Comparison of ENCODE assay signal across 1 cellular context in genomic region chr20:31573555-31574295, GRCh38.
A peak's percentile ranks its signal among the peaks of the same experiment; 100 is the strongest.
TF ChIP-seq lines count a peak whose summit lies in the region.

No MANE protein-coding gene starts in this region.

TF ChIP-seq in A549, 52 proteins besides CTCF, POLR2A, EP300 and RAD21 (continued from another document):
- TF ChIP-seq REST (IDR thresholded peaks at IDR 0.05) (0 out of 2 replicates have a peak, but pooled peaks have one; percentile 4), HOXB5 (CRISPR knock-in tag; IDR thresholded peaks at IDR 0.05) (no peak; the same call in 1 of the 2 replicates), CHD4 (IDR thresholded peaks at IDR 0.05; ENCODE audit: borderline replicate concordance) (no peak), MAZ (IDR thresholded peaks at IDR 0.05; ENCODE audit: borderline replicate concordance, low read depth, low read length) (no peak), FOXS1 (CRISPR knock-in tag; IDR thresholded peaks at IDR 0.05) (no peak), PHF8 (IDR thresholded peaks at IDR 0.05; ENCODE audit: borderline replicate concordance, low read depth) (no peak), RFX5 (IDR thresholded peaks at IDR 0.05) (no peak), SREBF2 (IDR thresholded peaks at IDR 0.05) (no peak), RARB (CRISPR knock-in tag; IDR thresholded peaks at IDR 0.05) (peak; percentile 80; the same call in 1 of the 2 replicates), HDAC2 (IDR thresholded peaks at IDR 0.05) (peak; percentile 63; the same call in 1 of the 2 replicates), TFCP2L1 (CRISPR knock-in tag; IDR thresholded peaks at IDR 0.05) (no peak), GATA3 (IDR thresholded peaks at IDR 0.05; ENCODE audit: borderline replicate concordance) (no peak), FOSL2 (IDR thresholded peaks at IDR 0.05) (no peak), FOSL2 (CRISPR knock-in tag; IDR thresholded peaks at IDR 0.05) (no peak), BCL3 (IDR thresholded peaks at IDR 0.05) (no peak), POLR2AphosphoS2 (conservative IDR thresholded peaks at IDR 0.05; ENCODE audit: low read length) (no peak), NR3C1 (IDR thresholded peaks at IDR 0.05) (no peak), MYC (IDR thresholded peaks at IDR 0.05; ENCODE audit: borderline replicate concordance, low read length) (no peak), KDM5A (IDR thresholded peaks at IDR 0.05) (no peak), HES2 (IDR thresholded peaks at IDR 0.05) (no peak), TP53 (CRISPR knock-in tag; IDR thresholded peaks at IDR 0.05) (no peak), ESRRA (IDR thresholded peaks at IDR 0.05; ENCODE audit: borderline replicate concordance, low read length) (no peak), JUNB (IDR thresholded peaks at IDR 0.05) (no peak), PBX3 (IDR thresholded peaks at IDR 0.05) (no peak), KDM1A (IDR thresholded peaks at IDR 0.05; ENCODE audit: low read depth) (peak; percentile 49; the same call in 1 of the 2 replicates), FOSB (CRISPR knock-in tag; IDR thresholded peaks at IDR 0.05) (0 out of 2 replicates have a peak, but pooled peaks have one; percentile 74), CEBPB (IDR thresholded peaks at IDR 0.05) (no peak), NPAS2 (CRISPR knock-in tag; IDR thresholded peaks at IDR 0.05; ENCODE audit: borderline replicate concordance) (no peak), HMGXB4 (CRISPR knock-in tag; IDR thresholded peaks at IDR 0.05; ENCODE audit: borderline replicate concordance) (0 out of 2 replicates have a peak, but pooled peaks have one; percentile 7), E2F6 (IDR thresholded peaks at IDR 0.05; ENCODE audit: borderline replicate concordance, low read depth) (no peak), RNF2 (IDR thresholded peaks at IDR 0.05; ENCODE audit: borderline replicate concordance, low read depth) (no peak), MAX (IDR thresholded peaks at IDR 0.05) (peak; percentile 25; the same call in 1 of the 2 replicates), EHMT2 (IDR thresholded peaks at IDR 0.05; ENCODE audit: low read depth) (no peak), ZSCAN20 (CRISPR knock-in tag; IDR thresholded peaks at IDR 0.05) (no peak), CHD2 (IDR thresholded peaks at IDR 0.05; ENCODE audit: low read length, partially characterized antibody) (no peak), MAFK (IDR thresholded peaks at IDR 0.05; ENCODE audit: partially characterized antibody) (no peak), BHLHE40 (IDR thresholded peaks at IDR 0.05; ENCODE audit: low read depth, low read length) (0 out of 2 replicates have a peak, but pooled peaks have one; percentile 20), HOXB13 (CRISPR knock-in tag; IDR thresholded peaks at IDR 0.05; ENCODE audit: low read depth) (peak; percentile 13; the same call in 1 of the 2 replicates), HEYL (CRISPR knock-in tag; IDR thresholded peaks at IDR 0.05) (no peak), ZC3H11A (IDR thresholded peaks at IDR 0.05) (no peak), ZNF302 (CRISPR knock-in tag; IDR thresholded peaks at IDR 0.05) (no peak), CBX2 (IDR thresholded peaks at IDR 0.05; ENCODE audit: borderline replicate concordance, low read depth) (no peak), USF2 (IDR thresholded peaks at IDR 0.05) (no peak), SMC3 (IDR thresholded peaks at IDR 0.05) (no peak), NFE2L2 (conservative IDR thresholded peaks at IDR 0.05; ENCODE audit: low read length) (no peak), ELK1 (IDR thresholded peaks at IDR 0.05; ENCODE audit: low read depth, low read length) (no peak), HOXA7 (CRISPR knock-in tag; IDR thresholded peaks at IDR 0.05) (peak; percentile 76), ATOH8 (CRISPR knock-in tag; IDR thresholded peaks at IDR 0.05; ENCODE audit: low read depth) (no peak), CBX8 (IDR thresholded peaks at IDR 0.05) (no peak), JUN (IDR thresholded peaks at IDR 0.05) (no peak; a peak in 1 of 5 replicates), ZFP36 (IDR thresholded peaks at IDR 0.05; ENCODE audit: borderline replicate concordance, partially characterized antibody) (no peak), EHF (CRISPR knock-in tag; IDR thresholded peaks at IDR 0.05) (no peak)
